9 cellular contexts compared by ENCODE assay signal in genomic region chr1:41418868-41419583, GRCh38. TPM values are rescaled to one million over a fixed set of nuclear protein-coding genes. Genes with fewer than 3 reads are reported as not detected.
DNase-seq lines count a peak whose midpoint lies in the region; ATAC-seq and TF ChIP-seq lines count a peak whose summit lies in the region.
"Had no signal": no experiment of that assay in that cellular context is flagged by ENCODE, and none has a peak within 500 bp of the region (broad histone marks: within the 10 kb centered on the region; RNA-seq: fewer than 3 reads in every experiment).

No MANE protein-coding gene starts in this region.

- H3K27me3 ChIP-seq in Peyer's patch, result no peaks in the 10 kb centered on the region

- intact Hi-C loops in sciatic nerve (cut with DNase I), result loop anchor here (5.0 kb wide), 1 partner anchor 147 kb away; no protein-coding TSS in a partner anchor

- ATAC-seq in sciatic nerve (peak; percentile 79), HG03460 (IDR thresholded peaks at IDR 0.05; ENCODE audit: unreplicated experiment) (no peak), HG02798 (IDR thresholded peaks at IDR 0.05; ENCODE audit: poor library complexity, unreplicated experiment) (no peak)

- H3K36me3 ChIP-seq in Peyer's patch, result no peaks in the 10 kb centered on the region

- DNase-seq in EL, result peak; percentile 92
- peak in 2 of 3 donors; percentile 83 to 88 for DNase-seq in Peyer's patch
- peak; percentile 86 for DNase-seq in fibroblast of peridontal ligament (ENCODE audit: extremely low read depth)
- peak; percentile 78 for DNase-seq in sciatic nerve (ENCODE audit: low spot score)
- no peak for DNase-seq in activated CD4-positive, alpha-beta T cell treated with anti-CD3 and anti-CD28 coated beads, Interleukin-2, amount 50 U/mL, for 1 hour
- DNase-seq in GF-D8 (lab: John Stamatoyannopoulos, UW), result no peak
- DNase-seq: activated B cell treated with CpG ODN at 0.5 μM for 24 hours had no signal

- H3K9me3 ChIP-seq in Peyer's patch, result no peaks in the 10 kb centered on the region

- H3K27ac ChIP-seq in Peyer's patch, result peak overlapping the region in 3 of 4 donors; percentile 2 to 74 (median 54)

- TF ChIP-seq POLR2A in Peyer's patch (IDR thresholded peaks at IDR 0.05), result no peak

- peaks cover 0 to 9% (median 0%) of the 10 kb centered on the region in 4 donors for H3K4me1 ChIP-seq in Peyer's patch

- TF ChIP-seq CTCF in Peyer's patch (IDR thresholded peaks at IDR 0.05), result peak in 1 of 6 experiments; percentile 6

- H3K4me3 ChIP-seq in Peyer's patch, result no peak overlapping the region

RNA-seq across cellular contexts. Expression of gene FOXO6, which starts 57.8 kb away (rescaled TPM):
- total RNA-seq in Peyer's patch (1 to 10 TPM in 1 of 4 donors, under 1 TPM in 1, not detected in 2; 0.53 to 1.1 TPM), sciatic nerve (1.7 TPM)

Comparison
In these comparisons a context has a peak if more than half of its experiments do, and no peak if none do; other contexts are left out.
1. DNase-seq: peak in EL (single experiment), Peyer's patch (2 of 3), fibroblast of peridontal ligament (single experiment) and sciatic nerve (single experiment); none in activated CD4-positive, alpha-beta T cell treated with anti-CD3 and anti-CD28 coated beads, Interleukin-2, amount 50 U/mL, for 1 hour (single experiment) and GF-D8 (single experiment).